1 cellular context compared by ENCODE assay signal in the genomic region with DNA sequence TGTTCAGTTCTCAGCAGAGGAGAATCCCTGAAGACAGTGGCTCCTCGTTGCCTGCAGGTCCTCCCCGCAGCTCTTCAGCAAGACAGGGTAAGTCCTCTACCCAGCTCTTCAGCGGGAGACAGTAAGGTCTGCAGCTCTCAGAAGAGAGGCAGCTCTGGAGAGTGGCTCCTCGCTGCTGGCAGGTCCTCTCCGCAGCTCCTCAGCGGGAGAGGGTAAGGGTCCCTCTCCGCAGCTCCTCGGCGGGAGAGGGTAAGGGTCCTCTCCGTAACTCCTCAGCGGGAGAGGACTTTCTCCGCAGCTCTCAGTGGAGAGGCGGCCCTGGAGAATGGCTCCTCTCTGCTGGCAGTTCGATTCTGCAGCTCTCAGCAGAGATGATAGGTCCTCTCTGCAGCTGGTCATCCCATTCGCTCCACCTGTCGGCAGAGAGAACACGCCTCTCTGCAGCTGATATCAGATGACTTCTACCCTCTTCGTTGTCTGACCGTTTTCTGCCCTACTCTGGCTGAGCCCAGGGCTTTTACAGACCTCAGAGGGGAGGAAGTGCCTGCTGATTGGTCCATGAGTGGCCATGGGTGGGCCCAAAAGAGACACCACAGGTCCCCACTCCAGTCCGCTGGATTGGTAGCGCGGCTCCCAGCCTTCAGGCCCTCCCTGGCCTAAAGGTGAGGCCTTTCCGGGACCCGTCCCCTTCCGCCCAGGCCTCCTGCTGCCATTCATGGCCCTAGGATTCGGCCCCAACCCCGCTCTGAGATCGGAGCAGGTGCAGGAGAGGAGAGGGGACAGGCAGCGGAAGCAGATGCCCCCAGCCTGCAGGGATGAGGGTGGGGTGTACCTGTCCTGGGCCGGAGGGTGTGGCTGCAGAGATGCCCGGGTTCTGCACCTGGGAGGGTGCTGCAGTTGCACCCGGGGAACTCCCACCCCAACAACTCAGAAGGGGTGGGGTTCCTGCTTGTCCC.
A peak's percentile ranks its signal among the peaks of the same experiment; 100 is the strongest.
TF ChIP-seq lines count a peak whose summit lies in the region.

No MANE protein-coding gene starts in this region.

TF ChIP-seq in HepG2, 621 proteins besides CTCF, POLR2A, EP300 and RAD21 (continued from another document and continues in another):
- TF ChIP-seq, protein P1, sequence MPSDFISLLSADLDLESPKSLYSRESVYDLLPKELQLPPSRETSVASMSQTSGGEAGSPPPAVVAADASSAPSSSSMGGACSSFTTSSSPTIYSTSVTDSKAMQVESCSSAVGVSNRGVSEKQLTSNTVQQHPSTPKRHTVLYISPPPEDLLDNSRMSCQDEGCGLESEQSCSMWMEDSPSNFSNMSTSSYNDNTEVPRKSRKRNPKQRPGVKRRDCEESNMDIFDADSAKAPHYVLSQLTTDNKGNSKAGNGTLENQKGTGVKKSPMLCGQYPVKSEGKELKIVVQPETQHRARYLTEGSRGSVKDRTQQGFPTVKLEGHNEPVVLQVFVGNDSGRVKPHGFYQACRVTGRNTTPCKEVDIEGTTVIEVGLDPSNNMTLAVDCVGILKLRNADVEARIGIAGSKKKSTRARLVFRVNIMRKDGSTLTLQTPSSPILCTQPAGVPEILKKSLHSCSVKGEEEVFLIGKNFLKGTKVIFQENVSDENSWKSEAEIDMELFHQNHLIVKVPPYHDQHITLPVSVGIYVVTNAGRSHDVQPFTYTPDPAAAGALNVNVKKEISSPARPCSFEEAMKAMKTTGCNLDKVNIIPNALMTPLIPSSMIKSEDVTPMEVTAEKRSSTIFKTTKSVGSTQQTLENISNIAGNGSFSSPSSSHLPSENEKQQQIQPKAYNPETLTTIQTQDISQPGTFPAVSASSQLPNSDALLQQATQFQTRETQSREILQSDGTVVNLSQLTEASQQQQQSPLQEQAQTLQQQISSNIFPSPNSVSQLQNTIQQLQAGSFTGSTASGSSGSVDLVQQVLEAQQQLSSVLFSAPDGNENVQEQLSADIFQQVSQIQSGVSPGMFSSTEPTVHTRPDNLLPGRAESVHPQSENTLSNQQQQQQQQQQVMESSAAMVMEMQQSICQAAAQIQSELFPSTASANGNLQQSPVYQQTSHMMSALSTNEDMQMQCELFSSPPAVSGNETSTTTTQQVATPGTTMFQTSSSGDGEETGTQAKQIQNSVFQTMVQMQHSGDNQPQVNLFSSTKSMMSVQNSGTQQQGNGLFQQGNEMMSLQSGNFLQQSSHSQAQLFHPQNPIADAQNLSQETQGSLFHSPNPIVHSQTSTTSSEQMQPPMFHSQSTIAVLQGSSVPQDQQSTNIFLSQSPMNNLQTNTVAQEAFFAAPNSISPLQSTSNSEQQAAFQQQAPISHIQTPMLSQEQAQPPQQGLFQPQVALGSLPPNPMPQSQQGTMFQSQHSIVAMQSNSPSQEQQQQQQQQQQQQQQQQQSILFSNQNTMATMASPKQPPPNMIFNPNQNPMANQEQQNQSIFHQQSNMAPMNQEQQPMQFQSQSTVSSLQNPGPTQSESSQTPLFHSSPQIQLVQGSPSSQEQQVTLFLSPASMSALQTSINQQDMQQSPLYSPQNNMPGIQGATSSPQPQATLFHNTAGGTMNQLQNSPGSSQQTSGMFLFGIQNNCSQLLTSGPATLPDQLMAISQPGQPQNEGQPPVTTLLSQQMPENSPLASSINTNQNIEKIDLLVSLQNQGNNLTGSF (CRISPR knock-in tag; IDR thresholded peaks at IDR 0.05), result no peak
- TF ChIP-seq ARNTL (CRISPR knock-in tag; IDR thresholded peaks at IDR 0.05), result no peak
- no peak for TF ChIP-seq CAMTA2 (CRISPR knock-in tag; IDR thresholded peaks at IDR 0.05; ENCODE audit: borderline replicate concordance)
- no peak for TF ChIP-seq ZNF703 (CRISPR knock-in tag; IDR thresholded peaks at IDR 0.05; ENCODE audit: borderline replicate concordance)
- TF ChIP-seq, protein P2, sequence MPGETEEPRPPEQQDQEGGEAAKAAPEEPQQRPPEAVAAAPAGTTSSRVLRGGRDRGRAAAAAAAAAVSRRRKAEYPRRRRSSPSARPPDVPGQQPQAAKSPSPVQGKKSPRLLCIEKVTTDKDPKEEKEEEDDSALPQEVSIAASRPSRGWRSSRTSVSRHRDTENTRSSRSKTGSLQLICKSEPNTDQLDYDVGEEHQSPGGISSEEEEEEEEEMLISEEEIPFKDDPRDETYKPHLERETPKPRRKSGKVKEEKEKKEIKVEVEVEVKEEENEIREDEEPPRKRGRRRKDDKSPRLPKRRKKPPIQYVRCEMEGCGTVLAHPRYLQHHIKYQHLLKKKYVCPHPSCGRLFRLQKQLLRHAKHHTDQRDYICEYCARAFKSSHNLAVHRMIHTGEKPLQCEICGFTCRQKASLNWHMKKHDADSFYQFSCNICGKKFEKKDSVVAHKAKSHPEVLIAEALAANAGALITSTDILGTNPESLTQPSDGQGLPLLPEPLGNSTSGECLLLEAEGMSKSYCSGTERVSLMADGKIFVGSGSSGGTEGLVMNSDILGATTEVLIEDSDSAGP (CRISPR knock-in tag; IDR thresholded peaks at IDR 0.05; ENCODE audit: borderline replicate concordance), result peak; percentile 81
- no peak for TF ChIP-seq FOXK1 (CRISPR knock-in tag; IDR thresholded peaks at IDR 0.05; ENCODE audit: borderline replicate concordance, low read depth)
- peak in 1 of 2 experiments; percentile 24; a peak in 1 of 4 replicates for TF ChIP-seq KLF16 (CRISPR knock-in tag; IDR thresholded peaks at IDR 0.05)
- no peak for TF ChIP-seq PTBP1 (IDR thresholded peaks at IDR 0.05; ENCODE audit: low read depth, low read length, poor library complexity, severe bottlenecking)
- TF ChIP-seq, protein P3, sequence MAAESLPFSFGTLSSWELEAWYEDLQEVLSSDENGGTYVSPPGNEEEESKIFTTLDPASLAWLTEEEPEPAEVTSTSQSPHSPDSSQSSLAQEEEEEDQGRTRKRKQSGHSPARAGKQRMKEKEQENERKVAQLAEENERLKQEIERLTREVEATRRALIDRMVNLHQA (CRISPR knock-in tag; IDR thresholded peaks at IDR 0.05), result no peak
- TF ChIP-seq, protein P4, sequence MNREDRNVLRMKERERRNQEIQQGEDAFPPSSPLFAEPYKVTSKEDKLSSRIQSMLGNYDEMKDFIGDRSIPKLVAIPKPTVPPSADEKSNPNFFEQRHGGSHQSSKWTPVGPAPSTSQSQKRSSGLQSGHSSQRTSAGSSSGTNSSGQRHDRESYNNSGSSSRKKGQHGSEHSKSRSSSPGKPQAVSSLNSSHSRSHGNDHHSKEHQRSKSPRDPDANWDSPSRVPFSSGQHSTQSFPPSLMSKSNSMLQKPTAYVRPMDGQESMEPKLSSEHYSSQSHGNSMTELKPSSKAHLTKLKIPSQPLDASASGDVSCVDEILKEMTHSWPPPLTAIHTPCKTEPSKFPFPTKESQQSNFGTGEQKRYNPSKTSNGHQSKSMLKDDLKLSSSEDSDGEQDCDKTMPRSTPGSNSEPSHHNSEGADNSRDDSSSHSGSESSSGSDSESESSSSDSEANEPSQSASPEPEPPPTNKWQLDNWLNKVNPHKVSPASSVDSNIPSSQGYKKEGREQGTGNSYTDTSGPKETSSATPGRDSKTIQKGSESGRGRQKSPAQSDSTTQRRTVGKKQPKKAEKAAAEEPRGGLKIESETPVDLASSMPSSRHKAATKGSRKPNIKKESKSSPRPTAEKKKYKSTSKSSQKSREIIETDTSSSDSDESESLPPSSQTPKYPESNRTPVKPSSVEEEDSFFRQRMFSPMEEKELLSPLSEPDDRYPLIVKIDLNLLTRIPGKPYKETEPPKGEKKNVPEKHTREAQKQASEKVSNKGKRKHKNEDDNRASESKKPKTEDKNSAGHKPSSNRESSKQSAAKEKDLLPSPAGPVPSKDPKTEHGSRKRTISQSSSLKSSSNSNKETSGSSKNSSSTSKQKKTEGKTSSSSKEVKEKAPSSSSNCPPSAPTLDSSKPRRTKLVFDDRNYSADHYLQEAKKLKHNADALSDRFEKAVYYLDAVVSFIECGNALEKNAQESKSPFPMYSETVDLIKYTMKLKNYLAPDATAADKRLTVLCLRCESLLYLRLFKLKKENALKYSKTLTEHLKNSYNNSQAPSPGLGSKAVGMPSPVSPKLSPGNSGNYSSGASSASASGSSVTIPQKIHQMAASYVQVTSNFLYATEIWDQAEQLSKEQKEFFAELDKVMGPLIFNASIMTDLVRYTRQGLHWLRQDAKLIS (CRISPR knock-in tag; IDR thresholded peaks at IDR 0.05), result no peak
- TF ChIP-seq EZH2 (conservative IDR thresholded peaks at IDR 0.05; ENCODE audit: low read depth, low read length), result no peak
- no peak for TF ChIP-seq NONO (IDR thresholded peaks at IDR 0.05)
- peak; percentile 30 for TF ChIP-seq NONO (CRISPR knock-in tag; conservative IDR thresholded peaks at IDR 0.05)
- TF ChIP-seq, protein P5, sequence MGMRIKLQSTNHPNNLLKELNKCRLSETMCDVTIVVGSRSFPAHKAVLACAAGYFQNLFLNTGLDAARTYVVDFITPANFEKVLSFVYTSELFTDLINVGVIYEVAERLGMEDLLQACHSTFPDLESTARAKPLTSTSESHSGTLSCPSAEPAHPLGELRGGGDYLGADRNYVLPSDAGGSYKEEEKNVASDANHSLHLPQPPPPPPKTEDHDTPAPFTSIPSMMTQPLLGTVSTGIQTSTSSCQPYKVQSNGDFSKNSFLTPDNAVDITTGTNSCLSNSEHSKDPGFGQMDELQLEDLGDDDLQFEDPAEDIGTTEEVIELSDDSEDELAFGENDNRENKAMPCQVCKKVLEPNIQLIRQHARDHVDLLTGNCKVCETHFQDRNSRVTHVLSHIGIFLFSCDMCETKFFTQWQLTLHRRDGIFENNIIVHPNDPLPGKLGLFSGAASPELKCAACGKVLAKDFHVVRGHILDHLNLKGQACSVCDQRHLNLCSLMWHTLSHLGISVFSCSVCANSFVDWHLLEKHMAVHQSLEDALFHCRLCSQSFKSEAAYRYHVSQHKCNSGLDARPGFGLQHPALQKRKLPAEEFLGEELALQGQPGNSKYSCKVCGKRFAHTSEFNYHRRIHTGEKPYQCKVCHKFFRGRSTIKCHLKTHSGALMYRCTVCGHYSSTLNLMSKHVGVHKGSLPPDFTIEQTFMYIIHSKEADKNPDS (CRISPR knock-in tag; IDR thresholded peaks at IDR 0.05), result peak; percentile 72; the same call in 1 of the 2 replicates
- TF ChIP-seq, protein P6, sequence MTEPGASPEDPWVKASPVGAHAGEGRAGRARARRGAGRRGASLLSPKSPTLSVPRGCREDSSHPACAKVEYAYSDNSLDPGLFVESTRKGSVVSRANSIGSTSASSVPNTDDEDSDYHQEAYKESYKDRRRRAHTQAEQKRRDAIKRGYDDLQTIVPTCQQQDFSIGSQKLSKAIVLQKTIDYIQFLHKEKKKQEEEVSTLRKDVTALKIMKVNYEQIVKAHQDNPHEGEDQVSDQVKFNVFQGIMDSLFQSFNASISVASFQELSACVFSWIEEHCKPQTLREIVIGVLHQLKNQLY (CRISPR knock-in tag; IDR thresholded peaks at IDR 0.05), result 0 out of 2 replicates have a peak, but pooled peaks have one; percentile 7
- TF ChIP-seq, protein P7, sequence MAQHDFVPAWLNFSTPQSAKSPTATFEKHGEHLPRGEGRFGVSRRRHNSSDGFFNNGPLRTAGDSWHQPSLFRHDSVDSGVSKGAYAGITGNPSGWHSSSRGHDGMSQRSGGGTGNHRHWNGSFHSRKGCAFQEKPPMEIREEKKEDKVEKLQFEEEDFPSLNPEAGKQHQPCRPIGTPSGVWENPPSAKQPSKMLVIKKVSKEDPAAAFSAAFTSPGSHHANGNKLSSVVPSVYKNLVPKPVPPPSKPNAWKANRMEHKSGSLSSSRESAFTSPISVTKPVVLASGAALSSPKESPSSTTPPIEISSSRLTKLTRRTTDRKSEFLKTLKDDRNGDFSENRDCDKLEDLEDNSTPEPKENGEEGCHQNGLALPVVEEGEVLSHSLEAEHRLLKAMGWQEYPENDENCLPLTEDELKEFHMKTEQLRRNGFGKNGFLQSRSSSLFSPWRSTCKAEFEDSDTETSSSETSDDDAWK (CRISPR knock-in tag; IDR thresholded peaks at IDR 0.05), result no peak
- peak; percentile 12; the same call in 1 of the 2 replicates for TF ChIP-seq CBX5 (CRISPR knock-in tag; IDR thresholded peaks at IDR 0.05; ENCODE audit: borderline replicate concordance)
- TF ChIP-seq ZFY (CRISPR knock-in tag; IDR thresholded peaks at IDR 0.05), result peak; percentile 89
- TF ChIP-seq, protein P8, sequence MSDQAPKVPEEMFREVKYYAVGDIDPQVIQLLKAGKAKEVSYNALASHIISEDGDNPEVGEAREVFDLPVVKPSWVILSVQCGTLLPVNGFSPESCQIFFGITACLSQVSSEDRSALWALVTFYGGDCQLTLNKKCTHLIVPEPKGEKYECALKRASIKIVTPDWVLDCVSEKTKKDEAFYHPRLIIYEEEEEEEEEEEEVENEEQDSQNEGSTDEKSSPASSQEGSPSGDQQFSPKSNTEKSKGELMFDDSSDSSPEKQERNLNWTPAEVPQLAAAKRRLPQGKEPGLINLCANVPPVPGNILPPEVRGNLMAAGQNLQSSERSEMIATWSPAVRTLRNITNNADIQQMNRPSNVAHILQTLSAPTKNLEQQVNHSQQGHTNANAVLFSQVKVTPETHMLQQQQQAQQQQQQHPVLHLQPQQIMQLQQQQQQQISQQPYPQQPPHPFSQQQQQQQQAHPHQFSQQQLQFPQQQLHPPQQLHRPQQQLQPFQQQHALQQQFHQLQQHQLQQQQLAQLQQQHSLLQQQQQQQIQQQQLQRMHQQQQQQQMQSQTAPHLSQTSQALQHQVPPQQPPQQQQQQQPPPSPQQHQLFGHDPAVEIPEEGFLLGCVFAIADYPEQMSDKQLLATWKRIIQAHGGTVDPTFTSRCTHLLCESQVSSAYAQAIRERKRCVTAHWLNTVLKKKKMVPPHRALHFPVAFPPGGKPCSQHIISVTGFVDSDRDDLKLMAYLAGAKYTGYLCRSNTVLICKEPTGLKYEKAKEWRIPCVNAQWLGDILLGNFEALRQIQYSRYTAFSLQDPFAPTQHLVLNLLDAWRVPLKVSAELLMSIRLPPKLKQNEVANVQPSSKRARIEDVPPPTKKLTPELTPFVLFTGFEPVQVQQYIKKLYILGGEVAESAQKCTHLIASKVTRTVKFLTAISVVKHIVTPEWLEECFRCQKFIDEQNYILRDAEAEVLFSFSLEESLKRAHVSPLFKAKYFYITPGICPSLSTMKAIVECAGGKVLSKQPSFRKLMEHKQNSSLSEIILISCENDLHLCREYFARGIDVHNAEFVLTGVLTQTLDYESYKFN (CRISPR knock-in tag; conservative IDR thresholded peaks at IDR 0.05), result no peak
- TF ChIP-seq ZNF260 (CRISPR knock-in tag; IDR thresholded peaks at IDR 0.05; ENCODE audit: borderline replicate concordance, low read depth), result no peak
- TF ChIP-seq, protein P9, sequence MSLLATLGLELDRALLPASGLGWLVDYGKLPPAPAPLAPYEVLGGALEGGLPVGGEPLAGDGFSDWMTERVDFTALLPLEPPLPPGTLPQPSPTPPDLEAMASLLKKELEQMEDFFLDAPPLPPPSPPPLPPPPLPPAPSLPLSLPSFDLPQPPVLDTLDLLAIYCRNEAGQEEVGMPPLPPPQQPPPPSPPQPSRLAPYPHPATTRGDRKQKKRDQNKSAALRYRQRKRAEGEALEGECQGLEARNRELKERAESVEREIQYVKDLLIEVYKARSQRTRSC (CRISPR knock-in tag; IDR thresholded peaks at IDR 0.05; ENCODE audit: low read depth), result no peak
- no peak for TF ChIP-seq IKZF4 (CRISPR knock-in tag; IDR thresholded peaks at IDR 0.05; ENCODE audit: borderline replicate concordance, low read depth, not compliant biosample characterization)
- no peak for TF ChIP-seq HMG20B (CRISPR knock-in tag; conservative IDR thresholded peaks at IDR 0.05)
